In the genomic region with DNA sequence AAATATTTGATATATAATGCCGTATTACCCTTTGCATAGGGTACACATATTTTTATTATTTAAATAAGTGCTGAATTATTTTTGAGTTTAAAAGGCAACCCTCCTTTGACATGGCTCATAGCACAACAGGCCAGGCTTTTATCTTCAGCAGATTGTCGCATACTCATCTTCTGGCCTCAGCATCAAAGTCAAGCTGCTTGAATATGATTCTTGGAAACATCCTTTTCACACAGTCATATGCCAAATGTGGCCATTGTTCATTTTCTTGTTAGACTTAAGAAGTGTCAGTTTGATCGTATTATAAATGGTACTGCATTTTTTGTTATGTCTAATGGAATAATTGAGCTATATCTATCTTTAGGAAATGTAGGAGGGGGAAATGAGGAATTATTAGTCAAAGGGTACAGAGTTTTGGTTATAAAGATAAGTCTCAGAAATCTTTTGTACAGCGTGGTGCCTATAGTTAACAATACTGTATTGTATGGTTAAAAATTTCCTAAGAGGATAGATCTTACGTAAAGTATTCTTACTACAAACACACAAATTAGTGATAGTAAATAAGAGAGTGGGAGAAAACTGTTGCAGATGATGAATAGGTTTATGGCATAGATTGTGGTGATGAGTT, we compare ENCODE assay signal across 17 cellular contexts.
A peak's percentile ranks its signal among the peaks of the same experiment; 100 is the strongest.
DNase-seq lines count a peak whose midpoint lies in the region; ATAC-seq, FAIRE-seq and TF ChIP-seq lines count a peak whose summit lies in the region.
"Had no signal": no experiment of that assay in that cellular context is flagged by ENCODE, and none has a peak within 500 bp of the region (broad histone marks: within the 10 kb centered on the region; RNA-seq: fewer than 3 reads in every experiment).

No MANE protein-coding gene starts in this region.

- H3K79me2 ChIP-seq in SK-N-SH (ENCODE audit: insufficient read depth) = peaks cover 65% of the 10 kb centered on the region

- peaks cover 2% of the 10 kb centered on the region for H3K36me3 Mint-ChIP-seq in activated CD4-positive, alpha-beta memory T cell treated with anti-CD3 and anti-CD28 coated beads for 36 hours
- H3K36me3 Mint-ChIP-seq in activated CD4-positive, alpha-beta memory T cell treated with anti-CD3 and anti-CD28 coated beads, Interleukin-2, amount 10 ng/mL, durations not matched to agents 7 days and 5 days (ENCODE audit: low read depth) = peaks cover 11% of the 10 kb centered on the region
- no peaks in the 10 kb centered on the region for H3K36me3 Mint-ChIP-seq in activated T-helper 17 cell treated with anti-CD3 and anti-CD28 coated beads, Interleukin-2, amount 50 U/mL, for 72 hours (ENCODE audit: low read depth)

- H3K36me3 ChIP-seq in SK-N-SH (replicated peaks in 1 of 2; ENCODE audit: control insufficient read depth in 1 of 2, insufficient read depth in 2 of 2, low read length in 1 of 2) = no peaks in the 10 kb centered on the region

- no peak for TF ChIP-seq CTCF in SK-N-SH (IDR thresholded peaks at IDR 0.05)

- ATAC-seq in activated T-helper 17 cell treated with anti-CD3 and anti-CD28 coated beads, Interleukin-2, amount 50 U/mL, for 72 hours (replicated peaks) = peak; percentile 72
- ATAC-seq in GM21423 (IDR thresholded peaks at IDR 0.05; ENCODE audit: unreplicated experiment) = no peak

- no peaks in the 10 kb centered on the region for H3K9me3 Mint-ChIP-seq in activated CD4-positive, alpha-beta memory T cell treated with anti-CD3 and anti-CD28 coated beads for 36 hours
- H3K9me3 Mint-ChIP-seq in activated CD4-positive, alpha-beta memory T cell treated with anti-CD3 and anti-CD28 coated beads, Interleukin-2, amount 10 ng/mL, durations not matched to agents 7 days and 5 days = no peaks in the 10 kb centered on the region
- no peaks in the 10 kb centered on the region for H3K9me3 Mint-ChIP-seq in activated T-helper 17 cell treated with anti-CD3 and anti-CD28 coated beads, Interleukin-2, amount 50 U/mL, for 72 hours

- no peak overlapping the region for H3K9ac ChIP-seq in SK-N-SH

- CTCF ChIA-PET in activated CD4-positive, alpha-beta memory T cell treated with anti-CD3 and anti-CD28 coated beads for 36 hours (lab: Charles Lee) = no interaction called here
- CTCF ChIA-PET in activated CD4-positive, alpha-beta memory T cell treated with anti-CD3 and anti-CD28 coated beads, Interleukin-2, amount 10 ng/mL, durations not matched to agents 7 days and 5 days (lab: Charles Lee) = no interaction called here
- CTCF ChIA-PET in SK-N-SH (lab: Yijun Ruan, JAX) = interaction anchor here (0.7 kb wide), 1 partner anchor 1380 kb away, joined by 3 read pairs; no protein-coding TSS in a partner anchor

- no peak overlapping the region for H3K4me3 ChIP-seq in SK-N-SH (ENCODE audit: low read depth in 2 of 2, low read length in 1 of 2)

- FAIRE-seq in GM12891 (lab: Jason Lieb, UNC) = peak; percentile 23
- FAIRE-seq in islet of Langerhans (lab: Jason Lieb, UNC) = peak; percentile 51
- FAIRE-seq: A204.1 had no signal

- H3K9me3 ChIP-seq in SK-N-SH = no peaks in the 10 kb centered on the region

- no peak for TF ChIP-seq RAD21 in SK-N-SH (IDR thresholded peaks at IDR 0.05; ENCODE audit: low read length)

- POLR2A ChIA-PET in activated CD4-positive, alpha-beta memory T cell treated with anti-CD3 and anti-CD28 coated beads for 36 hours (lab: Charles Lee) = no interaction called here
- POLR2A ChIA-PET in activated CD4-positive, alpha-beta memory T cell treated with anti-CD3 and anti-CD28 coated beads, Interleukin-2, amount 10 ng/mL, durations not matched to agents 7 days and 5 days (lab: Charles Lee) = no interaction called here
- POLR2A ChIA-PET in SK-N-SH (lab: Yijun Ruan, JAX) = no interaction called here

- H3K4me3 Mint-ChIP-seq in activated CD4-positive, alpha-beta memory T cell treated with anti-CD3 and anti-CD28 coated beads for 36 hours = no peak overlapping the region
- no peak overlapping the region for H3K4me3 Mint-ChIP-seq in activated CD4-positive, alpha-beta memory T cell treated with anti-CD3 and anti-CD28 coated beads, Interleukin-2, amount 10 ng/mL, durations not matched to agents 7 days and 5 days
- H3K4me3 Mint-ChIP-seq in activated T-helper 17 cell treated with anti-CD3 and anti-CD28 coated beads, Interleukin-2, amount 50 U/mL, for 72 hours = peak overlapping the region; percentile 6

- no peaks in the 10 kb centered on the region; the same call in 1 of the 2 replicates for H4K20me1 ChIP-seq in SK-N-SH (ENCODE audit: insufficient read depth)

- H3K27ac Mint-ChIP-seq in activated CD4-positive, alpha-beta memory T cell treated with anti-CD3 and anti-CD28 coated beads for 36 hours = peak overlapping the region; percentile 52
- no peak overlapping the region for H3K27ac Mint-ChIP-seq in activated CD4-positive, alpha-beta memory T cell treated with anti-CD3 and anti-CD28 coated beads, Interleukin-2, amount 10 ng/mL, durations not matched to agents 7 days and 5 days
- H3K27ac Mint-ChIP-seq in activated T-helper 17 cell treated with anti-CD3 and anti-CD28 coated beads, Interleukin-2, amount 50 U/mL, for 72 hours = peak overlapping the region; percentile 24

- H3K9me2 ChIP-seq in SK-N-SH = no peaks in the 10 kb centered on the region

- peaks cover 20% of the 10 kb centered on the region for H3K4me1 Mint-ChIP-seq in activated CD4-positive, alpha-beta memory T cell treated with anti-CD3 and anti-CD28 coated beads for 36 hours (ENCODE audit: low read depth)
- H3K4me1 Mint-ChIP-seq in activated CD4-positive, alpha-beta memory T cell treated with anti-CD3 and anti-CD28 coated beads, Interleukin-2, amount 10 ng/mL, durations not matched to agents 7 days and 5 days = no peaks in the 10 kb centered on the region
- H3K4me1 Mint-ChIP-seq in activated T-helper 17 cell treated with anti-CD3 and anti-CD28 coated beads, Interleukin-2, amount 50 U/mL, for 72 hours = peaks cover 4% of the 10 kb centered on the region

- no peaks in the 10 kb centered on the region for H3K27me3 ChIP-seq in SK-N-SH (ENCODE audit: insufficient read depth)

- WGBS in SK-N-SH (ENCODE audit: low lambda C conversion rate) = 94% methylated on average over 5 of the region's 5 CpGs

- H3F3A ChIP-seq in SK-N-SH (replicated peaks; ENCODE audit: insufficient read depth) = no peaks in the 10 kb centered on the region

- H3K4me2 ChIP-seq in SK-N-SH = no peak overlapping the region

- H2AFZ ChIP-seq in SK-N-SH (ENCODE audit: low read depth) = no peak overlapping the region

- H3K27me3 Mint-ChIP-seq in activated CD4-positive, alpha-beta memory T cell treated with anti-CD3 and anti-CD28 coated beads for 36 hours = no peaks in the 10 kb centered on the region
- H3K27me3 Mint-ChIP-seq in activated CD4-positive, alpha-beta memory T cell treated with anti-CD3 and anti-CD28 coated beads, Interleukin-2, amount 10 ng/mL, durations not matched to agents 7 days and 5 days = no peaks in the 10 kb centered on the region
- H3K27me3 Mint-ChIP-seq in activated T-helper 17 cell treated with anti-CD3 and anti-CD28 coated beads, Interleukin-2, amount 50 U/mL, for 72 hours = no peaks in the 10 kb centered on the region

- intact Hi-C loops in activated CD4-positive, alpha-beta memory T cell treated with anti-CD3 and anti-CD28 coated beads for 36 hours (cut with micrococcal nuclease) = no loop called here

- no peaks in the 10 kb centered on the region for H3K4me1 ChIP-seq in SK-N-SH (ENCODE audit: control insufficient read depth in 1 of 2, insufficient read depth in 2 of 2, low read depth in 1 of 2, low read length in 1 of 2)

- TF ChIP-seq POLR2A in GM12891 (IDR thresholded peaks at IDR 0.05; ENCODE audit: low read depth, low read length) = no peak

- no peak for DNase-seq in activated CD4-positive, alpha-beta memory T cell treated with anti-CD3 and anti-CD28 coated beads for 36 hours
- no peak for DNase-seq in activated CD4-positive, alpha-beta memory T cell treated with anti-CD3 and anti-CD28 coated beads, Interleukin-2, amount 10 ng/mL, durations not matched to agents 7 days and 5 days
- no peak for DNase-seq in GM12891 (ENCODE audit: insufficient read length, low spot score)
- DNase-seq in SK-N-SH = no peak
- DNase-seq in SK-N-DZ (ENCODE audit: low spot score) = no peak
- DNase-seq: DMS153; GOT3; NCI-H1436 treated with DMSO at 0.1 percent for 48 hours; NCI-H2081; NCI-H2227 treated with DMSO at 0.1 percent for 48 hours; NCI-H69; NK-92 treated with Interleukin-12 subunit alpha and Interleukin-12 subunit beta, amount 100 ng/mL, for 24 hours; PC-3 had no signal

- no peak overlapping the region for H3K27ac ChIP-seq in SK-N-SH (ENCODE audit: low read depth in 2 of 2, low read length in 1 of 2)

- TF ChIP-seq EP300 in SK-N-SH (IDR thresholded peaks at IDR 0.05; ENCODE audit: borderline replicate concordance in 1 of 2, low read depth in 1 of 2, low read length in 1 of 2) = no peak

TF ChIP-seq in GM12891, 5 proteins besides CTCF, POLR2A, EP300 and RAD21:
- TF ChIP-seq POLR2AphosphoS5 (IDR thresholded peaks at IDR 0.05; ENCODE audit: low read depth, low read length) = no peak
- no peak for TF ChIP-seq SPI1 (IDR thresholded peaks at IDR 0.05; ENCODE audit: low read depth, low read length)
- TF ChIP-seq POU2F2 (IDR thresholded peaks at IDR 0.05; ENCODE audit: low read depth, low read length) = no peak
- no peak for TF ChIP-seq PAX5 (IDR thresholded peaks at IDR 0.05; ENCODE audit: insufficient read depth, low read length, severe bottlenecking)
- no peak for TF ChIP-seq TAF1 (IDR thresholded peaks at IDR 0.05; ENCODE audit: low read depth, low read length)

TF ChIP-seq in SK-N-SH, 30 proteins besides CTCF, POLR2A, EP300 and RAD21 (continues in another document):
- TF ChIP-seq YY1 (IDR thresholded peaks at IDR 0.05; ENCODE audit: low read depth) = no peak
- TF ChIP-seq, protein P1, sequence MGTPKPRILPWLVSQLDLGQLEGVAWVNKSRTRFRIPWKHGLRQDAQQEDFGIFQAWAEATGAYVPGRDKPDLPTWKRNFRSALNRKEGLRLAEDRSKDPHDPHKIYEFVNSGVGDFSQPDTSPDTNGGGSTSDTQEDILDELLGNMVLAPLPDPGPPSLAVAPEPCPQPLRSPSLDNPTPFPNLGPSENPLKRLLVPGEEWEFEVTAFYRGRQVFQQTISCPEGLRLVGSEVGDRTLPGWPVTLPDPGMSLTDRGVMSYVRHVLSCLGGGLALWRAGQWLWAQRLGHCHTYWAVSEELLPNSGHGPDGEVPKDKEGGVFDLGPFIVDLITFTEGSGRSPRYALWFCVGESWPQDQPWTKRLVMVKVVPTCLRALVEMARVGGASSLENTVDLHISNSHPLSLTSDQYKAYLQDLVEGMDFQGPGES (IDR thresholded peaks at IDR 0.05; ENCODE audit: low read depth, low read length) = no peak
- no peak for TF ChIP-seq EZH2phosphoT487 (IDR thresholded peaks at IDR 0.05; ENCODE audit: borderline replicate concordance, low read depth)
- TF ChIP-seq ELF1 (IDR thresholded peaks at IDR 0.05) = no peak
- TF ChIP-seq CHD2 (IDR thresholded peaks at IDR 0.05; ENCODE audit: low read length, partially characterized antibody) = no peak
- TF ChIP-seq, protein P2, sequence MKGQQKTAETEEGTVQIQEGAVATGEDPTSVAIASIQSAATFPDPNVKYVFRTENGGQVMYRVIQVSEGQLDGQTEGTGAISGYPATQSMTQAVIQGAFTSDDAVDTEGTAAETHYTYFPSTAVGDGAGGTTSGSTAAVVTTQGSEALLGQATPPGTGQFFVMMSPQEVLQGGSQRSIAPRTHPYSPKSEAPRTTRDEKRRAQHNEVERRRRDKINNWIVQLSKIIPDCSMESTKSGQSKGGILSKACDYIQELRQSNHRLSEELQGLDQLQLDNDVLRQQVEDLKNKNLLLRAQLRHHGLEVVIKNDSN (IDR thresholded peaks at IDR 0.05; ENCODE audit: borderline replicate concordance, low read depth) = no peak
